In genomic region chr7:66729274-66729673, GRCh38 we compare ENCODE assay signal across 17 cellular contexts. TPM values are rescaled to one million over a fixed set of nuclear protein-coding genes. Genes with fewer than 3 reads are reported as not detected.
DNase-seq lines count a peak whose midpoint lies in the region; ATAC-seq, FAIRE-seq and TF ChIP-seq lines count a peak whose summit lies in the region.
"Had no signal": no experiment of that assay in that cellular context is flagged by ENCODE, and none has a peak within 500 bp of the region (broad histone marks: within the 10 kb centered on the region; RNA-seq: fewer than 3 reads in every experiment).

No MANE protein-coding gene starts in this region.

- peaks cover 7 to 8% of the 10 kb centered on the region in 2 donors for H3K9me3 Mint-ChIP-seq in stimulated activated naive B cell treated with anti-CD40 and anti-IgM and Interleukin-4, amounts not matched to agents 10 μg/mL and 1 μg/mL and 100 μg/mL, for 72 hours

- ATAC-seq in HepG2 (no peak), right lobe of liver (no peak), K562 (no peak)
- no peak for ATAC-seq in stimulated activated naive B cell treated with anti-CD40 and anti-IgM and Interleukin-4, amounts not matched to agents 10 μg/mL and 1 μg/mL and 100 μg/mL, for 72 hours (replicated peaks)

- H4K20me1 ChIP-seq in HepG2 (ENCODE audit: insufficient read depth, low read length) (no peaks in the 10 kb centered on the region), K562 (replicated peaks; ENCODE audit: control insufficient read depth, insufficient read depth, low read length) (no peaks in the 10 kb centered on the region; the same call in 1 of the 2 replicates)

- no peak overlapping the region for H3K4me2 ChIP-seq in HepG2 (ENCODE audit: low read depth, low read length)
- H3K4me2 ChIP-seq in K562 (ENCODE audit: insufficient read depth, low read length), result no peak overlapping the region

- BruUV-seq in HepG2 (replicated peaks; lab: Mats Ljungman, UMichigan) (no TSS peak), K562 (replicated peaks; lab: Mats Ljungman, UMichigan) (no TSS peak)

- H3K36me3 ChIP-seq in HepG2 (replicated peaks in 1 of 2; ENCODE audit: control insufficient read depth in 1 of 2, insufficient read depth in 2 of 2, low read length in 2 of 2) (peaks cover 0 to 9% of the 10 kb centered on the region in 2 experiments; a peak in 2 of 5 replicates), right lobe of liver (no peaks in the 10 kb centered on the region), K562 (ENCODE audit: control insufficient read depth, insufficient read depth, low read length) (no peaks in the 10 kb centered on the region)

- TF ChIP-seq RAD21 in HepG2 (CRISPR knock-in tag; IDR thresholded peaks at IDR 0.05), result no peak
- no peak for TF ChIP-seq RAD21 in K562 (CRISPR knock-in tag; conservative IDR thresholded peaks at IDR 0.05 in 1 of 2, IDR thresholded peaks at IDR 0.05 in 1 of 2)

- intact Hi-C loops in HepG2 (cut with micrococcal nuclease; ENCODE audit: unreplicated experiment) (no loop called here), right lobe of liver (cut with DNase I) (no loop called here), K562 (cut with micrococcal nuclease) (no loop called here)

- no peaks in the 10 kb centered on the region for H3K27me3 Mint-ChIP-seq in stimulated activated naive B cell treated with anti-CD40 and anti-IgM and Interleukin-4, amounts not matched to agents 10 μg/mL and 1 μg/mL and 100 μg/mL, for 72 hours
- H3K27me3 Mint-ChIP-seq: CD4-positive, alpha-beta memory T cell had no signal

- peak overlapping the region; percentile 2 for H3K27ac Mint-ChIP-seq in stimulated activated naive B cell treated with anti-CD40 and anti-IgM and Interleukin-4, amounts not matched to agents 10 μg/mL and 1 μg/mL and 100 μg/mL, for 72 hours

- no peaks in the 10 kb centered on the region for H3K9me1 ChIP-seq in K562 (ENCODE audit: control insufficient read depth, insufficient read depth, low read length)

- H3K9ac ChIP-seq in HepG2 (ENCODE audit: insufficient read depth, low read depth, low read length) (no peak overlapping the region), K562 (ENCODE audit: insufficient read depth in 1 of 2, low read depth in 2 of 2, low read length in 2 of 2) (no peak overlapping the region)

- CTCF ChIA-PET in HepG2 (lab: Yijun Ruan, JAX; ENCODE audit: low intra/inter-chr PET ratio, low total read pairs), result no interaction called here
- CTCF ChIA-PET in K562 (lab: Yijun Ruan, JAX; ENCODE audit: low intra/inter-chr PET ratio), result no interaction called here

- DNase-seq in HepG2 (ENCODE audit: low spot score) (no peak), right lobe of liver (no peak), K562 (ENCODE audit: extremely low read depth in 1 of 4, low spot score in 3 of 4) (no peak), NCI-H524 (lab: John Stamatoyannopoulos, UW) (no peak), GM13976 (ENCODE audit: low spot score) (no peak)
- no peak for DNase-seq in stimulated activated naive B cell treated with anti-CD40 and anti-IgM and Interleukin-4, amounts not matched to agents 10 μg/mL and 1 μg/mL and 100 μg/mL, for 72 hours
- DNase-seq: C1 segment of cervical spinal cord; Calu3; CD4-positive, alpha-beta memory T cell; COR-L47; DMS53; DMS79 treated with DMSO at 0.1 percent for 48 hours; GF-D8; GOT3; HCEC 1CT had no signal

- no peak overlapping the region for H3K27ac ChIP-seq in HepG2 (ENCODE audit: extremely low read length, insufficient read depth, low read length)
- H3K27ac ChIP-seq in right lobe of liver, result no peak overlapping the region
- no peak overlapping the region for H3K27ac ChIP-seq in K562 (ENCODE audit: extremely low read depth, low read depth, low read length)

- peaks cover 20 to 25% of the 10 kb centered on the region in 2 donors for H3K4me1 Mint-ChIP-seq in stimulated activated naive B cell treated with anti-CD40 and anti-IgM and Interleukin-4, amounts not matched to agents 10 μg/mL and 1 μg/mL and 100 μg/mL, for 72 hours

- WGBS in HepG2 (ENCODE audit: low lambda C conversion rate), result 93% methylated on average over 3 of the region's 3 CpGs
- 86% methylated on average over 3 of the region's 3 CpGs for WGBS in right lobe of liver (ENCODE audit: insufficient coverage, low coverage, low lambda C conversion rate, missing lambda C conversion rate)
- 11% methylated on average over 3 of the region's 3 CpGs for WGBS in K562 (ENCODE audit: insufficient coverage, low coverage, missing lambda C conversion rate)

- H3K36me3 Mint-ChIP-seq in stimulated activated naive B cell treated with anti-CD40 and anti-IgM and Interleukin-4, amounts not matched to agents 10 μg/mL and 1 μg/mL and 100 μg/mL, for 72 hours, result peaks cover 33 to 48% of the 10 kb centered on the region in 2 donors

- in situ Hi-C loops in HepG2 (cut with HindIII; ENCODE audit: extremely low pct_ligation_motif_present, low pct_unique_long_range_greater_than_20kb), result no loop called here
- in situ Hi-C loops in K562 (cut with MboI), result no loop called here
- in situ Hi-C loops in GM13976 (cut with MboI; ENCODE audit: low sequenced_read_pairs, unreplicated experiment), result no loop called here

- no peaks in the 10 kb centered on the region for H3K27me3 ChIP-seq in HepG2 (ENCODE audit: control insufficient read depth in 1 of 2, insufficient read depth in 2 of 2, low read length in 2 of 2)
- H3K27me3 ChIP-seq in right lobe of liver, result no peaks in the 10 kb centered on the region
- H3K27me3 ChIP-seq in K562 (ENCODE audit: control insufficient read depth in 2 of 2, insufficient read depth in 2 of 2, low read length in 2 of 2), result no peaks in the 10 kb centered on the region

- POLR2A ChIA-PET in HepG2 (lab: Yijun Ruan, JAX) (no interaction called here), K562 (lab: Yijun Ruan, JAX) (no interaction called here)

- TF ChIP-seq POLR2A in HepG2 (IDR thresholded peaks at IDR 0.05; ENCODE audit: insufficient read depth in 1 of 2, low read depth in 2 of 2, low read length in 2 of 2) (no peak), right lobe of liver (IDR thresholded peaks at IDR 0.05) (no peak), K562 (conservative IDR thresholded peaks at IDR 0.05) (no peak)

- no peak for TF ChIP-seq EP300 in HepG2 (IDR thresholded peaks at IDR 0.05; ENCODE audit: low read depth in 2 of 2, low read length in 2 of 2)
- TF ChIP-seq EP300 in HepG2 (CRISPR knock-in tag; IDR thresholded peaks at IDR 0.05; ENCODE audit: borderline replicate concordance), result no peak
- TF ChIP-seq EP300 in K562 (IDR thresholded peaks at IDR 0.05; ENCODE audit: low read length), result no peak

- H2AFZ ChIP-seq in HepG2 (ENCODE audit: low read length), result no peak overlapping the region
- no peak overlapping the region for H2AFZ ChIP-seq in K562 (ENCODE audit: low read depth, low read length)

- no peak overlapping the region for H3K4me3 ChIP-seq in HepG2 (replicated peaks in 1 of 3; ENCODE audit: insufficient read depth in 1 of 3, low read depth in 2 of 3, low read length in 3 of 3)
- H3K4me3 ChIP-seq in right lobe of liver, result no peak overlapping the region
- H3K4me3 ChIP-seq in K562, result no peak overlapping the region

- TF ChIP-seq CTCF in HepG2 (CRISPR knock-in tag; IDR thresholded peaks at IDR 0.05) (no peak), right lobe of liver (IDR thresholded peaks at IDR 0.05) (no peak), K562 (IDR thresholded peaks at IDR 0.05 in 2 of 3, conservative IDR thresholded peaks at IDR 0.05 in 1 of 3; ENCODE audit: insufficient read depth in 2 of 3, low read depth in 1 of 3, low read length in 3 of 3) (no peak), GM13976 (IDR thresholded peaks at IDR 0.05; ENCODE audit: borderline replicate concordance, control extremely low read depth, extremely low read depth, insufficient read depth, missing control alignments) (no peak)

- no peaks in the 10 kb centered on the region for H3K4me1 ChIP-seq in HepG2 (ENCODE audit: insufficient read depth, low read length)
- no peaks in the 10 kb centered on the region for H3K4me1 ChIP-seq in right lobe of liver
- peaks cover 0 to 7% of the 10 kb centered on the region in 2 experiments; a peak in 1 of 5 replicates for H3K4me1 ChIP-seq in K562 (replicated peaks in 1 of 2; ENCODE audit: control insufficient read depth in 2 of 2, insufficient read depth in 2 of 2, low read length in 2 of 2)

- no peaks in the 10 kb centered on the region for H3K79me2 ChIP-seq in HepG2 (ENCODE audit: insufficient read depth, low read length)
- no peaks in the 10 kb centered on the region for H3K79me2 ChIP-seq in K562 (ENCODE audit: control insufficient read depth, insufficient read depth, low read length)

- H3K9me3 ChIP-seq in HepG2 (ENCODE audit: low read length) (peaks cover 7% of the 10 kb centered on the region), right lobe of liver (peaks cover 0 to 4% (median 0%) of the 10 kb centered on the region in 4 donors), K562 (replicated peaks; ENCODE audit: control insufficient read depth, insufficient read depth, low read depth, low read length) (no peaks in the 10 kb centered on the region; the same call in 1 of the 2 replicates)

- FAIRE-seq in HepG2 (lab: Jason Lieb, UNC) (no peak), K562 (lab: Jason Lieb, UNC) (no peak)
- FAIRE-seq: GM12891, H54 had no signal

- H3K4me3 Mint-ChIP-seq in stimulated activated naive B cell treated with anti-CD40 and anti-IgM and Interleukin-4, amounts not matched to agents 10 μg/mL and 1 μg/mL and 100 μg/mL, for 72 hours, result no peak overlapping the region
- H3K4me3 Mint-ChIP-seq: CD4-positive, alpha-beta memory T cell had no signal

RNA-seq across cellular contexts. Expression of gene RABGEF1, which starts 11.3 kb away (rescaled TPM):
- 22.7 and 27.5 TPM in 2 replicates for total RNA-seq in HepG2 (2016; rRNA removed; fragmentation: Illumina TruSeq; extraction: Trizol)
- 19.8 and 21.2 TPM in 2 replicates for total RNA-seq in HepG2 (2016; cell fraction: cytosol; rRNA removed; fragmentation: Illumina TruSeq; extraction: Trizol; ENCODE audit: low read depth)
- 21.5 and 25.3 TPM in 2 replicates for total RNA-seq in HepG2 (2016; cell fraction: insoluble cytoplasmic fraction; rRNA removed; fragmentation: Illumina TruSeq; extraction: Trizol)
- total RNA-seq in HepG2 (2016; cell fraction: membrane; rRNA removed; fragmentation: Illumina TruSeq; extraction: Trizol), result 14.1 and 14.9 TPM in 2 replicates
- total RNA-seq in HepG2 (2016; cell fraction: nucleus; rRNA removed; fragmentation: Illumina TruSeq; extraction: Trizol), result 16.2 and 18.3 TPM in 2 replicates
- 30.3 and 35.3 TPM in 2 replicates for polyA plus RNA-seq in HepG2 (2011; rRNA removed)
- polyA plus RNA-seq in HepG2 (2011; cell fraction: cytosol; rRNA removed), result 18.9 and 20.5 TPM in 2 replicates
- 24.9 and 25.4 TPM in 2 replicates for polyA plus RNA-seq in HepG2 (2011; cell fraction: nucleus; rRNA removed)
- polyA plus RNA-seq in HepG2 (2012), result 19.6 and 25.6 TPM in 2 replicates
- polyA plus RNA-seq in HepG2 (2016; cell fraction: cytosol; fragmentation: Illumina TruSeq; extraction: Trizol; ENCODE audit: low read depth), result 1.3 and 2.0 TPM in 2 replicates
- polyA plus RNA-seq in HepG2 (2016; cell fraction: insoluble cytoplasmic fraction; fragmentation: Illumina TruSeq; extraction: Trizol; ENCODE audit: low read depth), result 22.9 and 25.3 TPM in 2 replicates
- polyA plus RNA-seq in HepG2 (2016; cell fraction: membrane; fragmentation: Illumina TruSeq; extraction: Trizol; ENCODE audit: low read depth), result 3.9 and 4.5 TPM in 2 replicates
- 26.8 and 27.2 TPM in 2 replicates for polyA plus RNA-seq in HepG2 (2016; cell fraction: nucleus; fragmentation: Illumina TruSeq; extraction: Trizol; ENCODE audit: insufficient read depth, low read depth)
- polyA minus RNA-seq in HepG2 (2011; rRNA and poly(A)+ RNA removed; ENCODE audit: low replicate concordance), result 43.3 and 66.9 TPM in 2 replicates
- 15.5 and 21.7 TPM in 2 replicates for polyA minus RNA-seq in HepG2 (2011; cell fraction: cytosol; rRNA and poly(A)+ RNA removed)
- polyA minus RNA-seq in HepG2 (2011; cell fraction: nucleus; rRNA and poly(A)+ RNA removed), result 19.7 and 26.4 TPM in 2 replicates
- total RNA-seq in right lobe of liver, result 10 to 100 TPM in 3 of 6 experiments, 1 to 10 TPM in 3; 7.3 to 13.8 (median 10.2) TPM
- 18.1 and 28.8 TPM in 2 replicates for total RNA-seq in K562 (2011; cell fraction: chromatin; rRNA removed; ENCODE audit: low replicate concordance)
- 14.2 and 14.7 TPM in 2 replicates for total RNA-seq in K562 (2011; cell fraction: nucleolus; rRNA removed)
- 16.9 TPM in 2 replicates for total RNA-seq in K562 (2011; cell fraction: nucleoplasm; rRNA removed)
- 13.1 and 18.6 TPM in 2 replicates for total RNA-seq in K562 (2014; rRNA removed)
- 20.5 and 24.0 TPM in 2 replicates for total RNA-seq in K562 (2014; rRNA removed; fragmentation: Illumina TruSeq; extraction: Trizol)
- total RNA-seq in K562 (2015; rRNA removed; fragmentation: Illumina TruSeq; extraction: Trizol), result 21.4 and 22.8 TPM in 2 replicates
- total RNA-seq in K562 (2021), result 18.2 and 20.7 TPM in 2 replicates
- polyA plus RNA-seq in K562 (2011; rRNA removed), result 21.1 and 27.4 TPM in 2 replicates
- 17.3 and 26.0 TPM in 2 replicates for polyA plus RNA-seq in K562 (2011; cell fraction: cytosol; rRNA removed)
- 18.6 and 24.6 TPM in 2 replicates for polyA plus RNA-seq in K562 (2011; cell fraction: nucleus; rRNA removed)
- polyA plus RNA-seq in K562 (2012), result 16.3 and 17.0 TPM in 2 replicates
- 23.7 and 29.3 TPM in 2 replicates for polyA plus RNA-seq in K562 (2014; fragmentation: Illumina TruSeq; extraction: Trizol)
- 10 to 100 TPM in 1 of 2 experiments, 1 to 10 TPM in 1; 7.0 to 11.5 TPM for polyA plus RNA-seq in K562 (2014; fragmentation: Nextera tagmentation; extraction: Ambion mirVana)
- polyA plus RNA-seq in K562 (2014; rRNA removed), result 15.1 and 16.3 TPM in 2 replicates
- polyA minus RNA-seq in K562 (2011; rRNA and poly(A)+ RNA removed), result 27.8 and 44.4 TPM in 2 replicates
- polyA minus RNA-seq in K562 (2011; cell fraction: cytosol; rRNA and poly(A)+ RNA removed), result 9.0 and 18.9 TPM in 2 replicates
- 9.8 and 10.8 TPM in 2 replicates for polyA minus RNA-seq in K562 (2011; cell fraction: nucleus; rRNA and poly(A)+ RNA removed)

Comparison
In these comparisons a context has a peak if more than half of its experiments do, and no peak if none do; other contexts are left out.
1. Of the 241 proteins assayed by ChIP-seq in both HepG2 and K562: peak only in HepG2: FOXK2; only in K562: ELF4, HBP1, ZBTB26 and ZNF263; in both: none; in neither: 234; mixed calls (peak in some experiments, not most) for 2.